In genomic region chr5:159956074-159956473, GRCh38 we compare ENCODE assay signal across 19 cellular contexts. TPM values are rescaled to one million over a fixed set of nuclear protein-coding genes. Genes with fewer than 3 reads are reported as not detected.
"Had no signal": no experiment of that assay in that cellular context is flagged by ENCODE, and none has a peak within 500 bp of the region (broad histone marks: within the 10 kb centered on the region; RNA-seq: fewer than 3 reads in every experiment).

No MANE protein-coding gene starts in this region.

- H3K4me1 Mint-ChIP-seq: activated B cell treated with CpG ODN at 0.5 μM for 24 hours; stimulated activated memory B cell treated with anti-CD40 and anti-IgM and Interleukin-4, amounts not matched to agents 10 μg/mL and 1 μg/mL and 100 μg/mL, for 72 hours had no signal

- H3K27ac Mint-ChIP-seq: activated B cell treated with CpG ODN at 0.5 μM for 24 hours; activated CD4-positive, alpha-beta memory T cell treated with anti-CD3 and anti-CD28 coated beads for 36 hours; activated naive CD8-positive, alpha-beta T cell; activated T-helper 1 cell treated with anti-CD3 and anti-CD28 coated beads, Interleukin-12 subunit alpha, Interleukin-12 subunit beta, Interleukin-2, Interleukin-4 antibody, amounts not matched to agents 30 ng/mL and 10 ng/mL and 1 ng/mL, durations not matched to agents 14 hours and 24 hours and 36 hours; nephron progenitor cell; stimulated activated memory B cell treated with anti-CD40 and anti-IgM and Interleukin-4, amounts not matched to agents 10 μg/mL and 1 μg/mL and 100 μg/mL, for 72 hours had no signal

- DNase-seq: activated B cell treated with CpG ODN at 0.5 μM for 24 hours; activated CD4-positive, alpha-beta memory T cell treated with anti-CD3 and anti-CD28 coated beads for 36 hours; activated CD4-positive, alpha-beta T cell treated with anti-CD3 and anti-CD28 coated beads for 4 hours; activated gamma-delta T cell treated with Interleukin-2 at 50 U/mL for 16 hours; activated T-cell treated with anti-CD3 and anti-CD28 coated beads for 4 hours; body of pancreas; caudate nucleus; colonic mucosa; left colon; lower lobe of right lung; nephron progenitor cell; nucleus accumbens; stimulated activated CD4-positive, alpha-beta T cell treated with anti-CD3 and anti-CD28 coated beads, Interleukin-4, amount 100 ng/mL, for 4 hours; T-helper 1 cell; T-helper 9 cell had no signal

- H3K36me3 ChIP-seq: colonic mucosa, lower lobe of right lung had no signal

- H3K4me1 ChIP-seq: body of pancreas, colonic mucosa, lower lobe of right lung had no signal

- H3K4me3 ChIP-seq: body of pancreas, colonic mucosa, lower lobe of right lung had no signal

- H3K36me3 Mint-ChIP-seq: activated CD4-positive, alpha-beta memory T cell treated with anti-CD3 and anti-CD28 coated beads for 36 hours; activated naive CD8-positive, alpha-beta T cell; stimulated activated memory B cell treated with anti-CD40 and anti-IgM and Interleukin-4, amounts not matched to agents 10 μg/mL and 1 μg/mL and 100 μg/mL, for 72 hours had no signal

- H3K27me3 Mint-ChIP-seq: activated CD4-positive, alpha-beta memory T cell treated with anti-CD3 and anti-CD28 coated beads for 36 hours; stimulated activated memory B cell treated with anti-CD40 and anti-IgM and Interleukin-4, amounts not matched to agents 10 μg/mL and 1 μg/mL and 100 μg/mL, for 72 hours had no signal

- H3K9me3 Mint-ChIP-seq: activated B cell treated with CpG ODN at 0.5 μM for 24 hours; activated CD4-positive, alpha-beta memory T cell treated with anti-CD3 and anti-CD28 coated beads for 36 hours; activated T-helper 1 cell treated with anti-CD3 and anti-CD28 coated beads, Interleukin-12 subunit alpha, Interleukin-12 subunit beta, Interleukin-2, Interleukin-4 antibody, amounts not matched to agents 30 ng/mL and 10 ng/mL and 1 ng/mL, durations not matched to agents 14 hours and 24 hours and 36 hours; nephron progenitor cell; stimulated activated memory B cell treated with anti-CD40 and anti-IgM and Interleukin-4, amounts not matched to agents 10 μg/mL and 1 μg/mL and 100 μg/mL, for 72 hours had no signal

- H3K9me3 ChIP-seq: body of pancreas, colonic mucosa, lower lobe of right lung had no signal

- H3K27me3 ChIP-seq: body of pancreas, colonic mucosa had no signal

- ATAC-seq: body of pancreas; left colon; sciatic nerve; stimulated activated memory B cell treated with anti-CD40 and anti-IgM and Interleukin-4, amounts not matched to agents 10 μg/mL and 1 μg/mL and 100 μg/mL, for 72 hours had no signal

- H3K4me3 Mint-ChIP-seq: activated B cell treated with CpG ODN at 0.5 μM for 24 hours; activated CD4-positive, alpha-beta memory T cell treated with anti-CD3 and anti-CD28 coated beads for 36 hours; activated naive CD8-positive, alpha-beta T cell; activated T-helper 1 cell treated with anti-CD3 and anti-CD28 coated beads, Interleukin-12 subunit alpha, Interleukin-12 subunit beta, Interleukin-2, Interleukin-4 antibody, amounts not matched to agents 30 ng/mL and 10 ng/mL and 1 ng/mL, durations not matched to agents 14 hours and 24 hours and 36 hours; nephron progenitor cell; stimulated activated memory B cell treated with anti-CD40 and anti-IgM and Interleukin-4, amounts not matched to agents 10 μg/mL and 1 μg/mL and 100 μg/mL, for 72 hours had no signal

RNA-seq across cellular contexts. Expression of gene ADRA1B, which starts 39.8 kb away (rescaled TPM):
- total RNA-seq: activated CD4-positive, alpha-beta memory T cell treated with anti-CD3 and anti-CD28 coated beads for 36 hours; activated T-helper 1 cell treated with anti-CD3 and anti-CD28 coated beads, Interleukin-12 subunit alpha, Interleukin-12 subunit beta, Interleukin-2, Interleukin-4 antibody, amounts not matched to agents 30 ng/mL and 10 ng/mL and 1 ng/mL, durations not matched to agents 14 hours and 24 hours and 36 hours had no signal
